8 cellular contexts compared by ENCODE assay signal in genomic region chr11:1572200-1573076, GRCh38. TPM values are rescaled to one million over a fixed set of nuclear protein-coding genes. Genes with fewer than 3 reads are reported as not detected.
DNase-seq lines count a peak whose midpoint lies in the region; ATAC-seq and TF ChIP-seq lines count a peak whose summit lies in the region.

Gene DUSP8 (minus strand): TSS chr11:1572271. CDS start chr11:1565826, 6,445 bp downstream.

- CTCF ChIA-PET in RWPE1 (lab: Yijun Ruan, JAX): interaction anchor here (0.7 to 3.0 kb wide), 4 partner anchors 8 to 886 kb away, joined by 3 to 78 read pairs (median 17); no protein-coding TSS in a partner anchor

- H3K27me3 Mint-ChIP-seq in natural killer cell (ENCODE audit: low read depth in 2 of 2): peaks cover 0 to 17% of the 10 kb centered on the region in 2 donors

- in situ Hi-C loops in KBM-7 (cut with MboI; ENCODE audit: low pct_unique_long_range_greater_than_20kb, low sequenced_read_pairs): no loop called here

- TF ChIP-seq CTCF in AG09319 (IDR thresholded peaks at IDR 0.05; ENCODE audit: low read depth, low read length) (no peak), RWPE1 (conservative IDR thresholded peaks at IDR 0.05; ENCODE audit: low read depth) (no peak), fibroblast of the aortic adventitia (IDR thresholded peaks at IDR 0.05; ENCODE audit: insufficient read depth, low read length) (no peak), natural killer cell (IDR thresholded peaks at IDR 0.05) (no peak)

- H3K4me3 ChIP-seq in fibroblast of the aortic adventitia (ENCODE audit: low read depth, low read length): peak within 1 kb of the TSS; percentile 41

- ATAC-seq in GM19395 (IDR thresholded peaks at IDR 0.05; ENCODE audit: unreplicated experiment) (peak; percentile 50), natural killer cell (peak; percentile 50 to 75 (median 67))

- H3K4me1 Mint-ChIP-seq in natural killer cell: peaks cover 10 to 45% of the 10 kb centered on the region in 2 donors

- intact Hi-C loops in natural killer cell (cut with micrococcal nuclease): loop anchor here (5.0 kb wide), 2 partner anchors 280 to 370 kb away; partner anchors contain the start of gene LSP1

- H3K27ac ChIP-seq in RWPE1: no peak within 1 kb of the TSS

- POLR2A ChIA-PET in RWPE1 (lab: Yijun Ruan, JAX; ENCODE audit: low non-redundant PET): no interaction called here

- H3K27ac Mint-ChIP-seq in natural killer cell: peak within 1 kb of the TSS; percentile 76 to 94

- DNase-seq in AG09319 (ENCODE audit: extremely low read depth, low read depth): peak; percentile 41
- DNase-seq in KBM-7: peak; percentile 71
- peak; percentile 96 for DNase-seq in RWPE1 (ENCODE audit: low spot score)
- peak; percentile 92 for DNase-seq in activated gamma-delta T cell treated with Interleukin-2 at 50 U/mL for 16 hours
- DNase-seq in fibroblast of the aortic adventitia (ENCODE audit: low read depth): peak; percentile 69
- peak; percentile 97 for DNase-seq in natural killer cell
- peak; percentile 67 to 79 for DNase-seq in stimulated activated CD8-positive, alpha-beta memory T cell treated with anti-CD3 and anti-CD28 coated beads, Interleukin-7, amount 100 ng/mL, for 48 hours (ENCODE audit: extremely low read depth in 1 of 2, low read depth in 1 of 2)

- H3K4me3 Mint-ChIP-seq in natural killer cell: peak within 1 kb of the TSS; percentile 78

- H3K36me3 Mint-ChIP-seq in natural killer cell: no peaks in the 10 kb centered on the region

- no peaks in the 10 kb centered on the region for H3K9me3 Mint-ChIP-seq in natural killer cell

RNA-seq across cellular contexts. Expression of gene DUSP8, which starts in this region (rescaled TPM):
- 0.36 TPM in 1 of 2 replicates, not detected in the other for total RNA-seq in fibroblast of the aortic adventitia (ENCODE audit: low replicate concordance)
- 10 to 100 TPM; 24.1 to 47.3 (median 38.4) TPM for total RNA-seq in natural killer cell

Comparison
In these comparisons a context has a peak if more than half of its experiments do, and no peak if none do; other contexts are left out.
1. RNA of gene DUSP8 (total RNA-seq): 24.1 to 47.3 TPM in natural killer cell; 0.36 TPM in fibroblast of the aortic adventitia; every median in the first group is over 10 times any median in the second.
2. Peak in DNase-seq and H3K4me3 ChIP-seq in fibroblast of the aortic adventitia; RNA of the gene not detected or under 1 TPM.
3. DNase-seq: peak in every context shown above with its lines; median percentile 97 in natural killer cell; 96 in RWPE1; 92 in activated gamma-delta T cell treated with Interleukin-2 at 50 U/mL for 16 hours; 73 in stimulated activated CD8-positive, alpha-beta memory T cell treated with anti-CD3 and anti-CD28 coated beads, Interleukin-7, amount 100 ng/mL, for 48 hours; 71 in KBM-7; 69 in fibroblast of the aortic adventitia; 41 in AG09319.